Comparison of ENCODE assay signal across 9 cellular contexts in the genomic region with DNA sequence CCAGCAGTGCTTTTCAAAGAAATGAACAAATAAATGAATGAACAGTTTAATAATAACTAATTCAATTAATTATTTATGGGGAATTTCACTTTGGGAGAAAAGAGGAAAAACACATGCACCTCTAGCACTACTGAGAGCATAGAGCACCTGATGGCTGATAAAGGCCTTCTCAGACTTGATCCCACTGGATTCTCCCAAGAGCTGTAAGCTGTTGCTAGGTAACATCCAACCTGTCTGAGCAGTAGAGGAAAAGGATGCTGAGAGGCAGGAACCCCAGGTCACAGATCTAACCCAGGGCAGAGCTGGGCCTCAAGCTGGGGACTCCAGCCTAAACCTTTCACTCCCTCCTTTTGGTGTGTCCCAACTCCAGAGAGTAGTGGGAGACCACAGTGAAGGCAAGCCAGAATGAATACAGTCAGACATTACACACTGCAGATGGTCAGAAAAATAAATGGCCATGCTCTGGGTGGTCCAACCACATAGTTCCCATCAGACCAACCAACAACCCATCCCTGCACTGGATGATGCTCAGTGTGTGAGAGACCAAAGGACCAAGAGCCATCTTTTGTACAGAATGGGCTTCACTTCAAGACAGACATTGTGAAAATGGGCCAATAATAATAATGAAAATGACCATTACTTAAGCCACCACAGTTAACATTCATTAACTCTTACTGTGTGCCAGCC. TPM values are rescaled to one million over a fixed set of nuclear protein-coding genes. Genes with fewer than 3 reads are reported as not detected.
"Had no signal": no experiment of that assay in that cellular context is flagged by ENCODE, and none has a peak within 500 bp of the region (broad histone marks: within the 10 kb centered on the region; RNA-seq: fewer than 3 reads in every experiment).

No MANE protein-coding gene starts in this region.

- H3K4me3 ChIP-seq: GM23338, HAP-1, K562 had no signal

- H3K4me1 ChIP-seq: HAP-1 had no signal

- DNase-seq: H7, HFFc6, IMR-90 had no signal

- H3K27ac ChIP-seq: HL-60 had no signal

- ATAC-seq: GM23338, HCT116, K562 had no signal

- H3K36me3 ChIP-seq: HAP-1 had no signal

- H2AFZ ChIP-seq: GM23338 had no signal

- H3K9me3 ChIP-seq: HAP-1 had no signal

RNA-seq across cellular contexts. Expression of gene TRABD2B, which starts 15.4 kb away (rescaled TPM):
- total RNA-seq: HFFc6, HT1080, IMR-90, K562 had no signal
- polyA plus RNA-seq: IMR-90, K562 had no signal
